ENCODE assay signal across 8 cellular contexts in genomic region chr17:7045492-7046126, GRCh38. TPM values are rescaled to one million over a fixed set of nuclear protein-coding genes. Genes with fewer than 3 reads are reported as not detected.
A peak's percentile ranks its signal among the peaks of the same experiment; 100 is the strongest.
DNase-seq lines count a peak whose midpoint lies in the region; ATAC-seq, FAIRE-seq and TF ChIP-seq lines count a peak whose summit lies in the region.

No MANE protein-coding gene starts in this region.

- H3K27me3 ChIP-seq in mammary epithelial cell (ENCODE audit: insufficient read depth, low read length): peaks cover 9% of the 10 kb centered on the region

- no peaks in the 10 kb centered on the region for H4K20me1 ChIP-seq in mammary epithelial cell (ENCODE audit: insufficient read depth, low read length)

- CTCF ChIA-PET in mammary epithelial cell (lab: Charles Lee; ENCODE audit: low non-redundant PET): interaction anchor here (0.5 to 1.4 kb wide), 10 partner anchors 88 to 311 kb away, joined by 3 to 28 read pairs (median 4); no protein-coding TSS in a partner anchor

- H3K4me1 ChIP-seq in mammary epithelial cell (ENCODE audit: insufficient read depth, low read length): peaks cover 31% of the 10 kb centered on the region

- peak overlapping the region; percentile 20 to 26 (median 22) for H3K4me3 ChIP-seq in mammary epithelial cell (replicated peaks in 1 of 3; ENCODE audit: insufficient read depth in 1 of 3, low read depth in 2 of 3, low read length in 3 of 3)

- 48% methylated on average over 5 of the region's 5 CpGs for WGBS in mammary epithelial cell (ENCODE audit: low coverage, missing lambda C conversion rate)

- H3K4me2 ChIP-seq in mammary epithelial cell (ENCODE audit: insufficient read depth, low read depth, low read length): peak overlapping the region; percentile 82

- dilution Hi-C loops in mammary epithelial cell (cut with HindIII; ENCODE audit: low sequenced_read_pairs): no loop called here

- H3K79me2 ChIP-seq in mammary epithelial cell (ENCODE audit: insufficient read depth, low read length): no peaks in the 10 kb centered on the region

- no peaks in the 10 kb centered on the region for H3K36me3 ChIP-seq in mammary epithelial cell (ENCODE audit: insufficient read depth, low read length)

- DNase-seq in Daoy (ENCODE audit: low read depth) (peak; percentile 66), KBM-7 (peak; percentile 76), RCC 7860 (ENCODE audit: low spot score) (peak; percentile 44), mammary epithelial cell (peak; percentile 64), inferior parietal cortex (ENCODE audit: extremely low spot score) (peak; percentile 87)
- peak; percentile 37 for DNase-seq in stimulated activated CD8-positive, alpha-beta memory T cell treated with anti-CD3 and anti-CD28 coated beads, Interleukin-4, amount 100 ng/mL, for 48 hours

- H3K9me3 ChIP-seq in mammary epithelial cell (replicated peaks; ENCODE audit: insufficient read depth, low read length): no peaks in the 10 kb centered on the region

- ATAC-seq in HG03025 (IDR thresholded peaks at IDR 0.05; ENCODE audit: low FRiP score, unreplicated experiment) (no peak), HG03469 (IDR thresholded peaks at IDR 0.05; ENCODE audit: unreplicated experiment) (no peak)

- peak overlapping the region; percentile 75 for H2AFZ ChIP-seq in mammary epithelial cell (ENCODE audit: low read depth, low read length)

- intact Hi-C loops in mammary epithelial cell (cut with micrococcal nuclease): loop anchor here (1.0 to 10.0 kb wide), 4 partner anchors 91 to 539 kb away; partner anchors contain the start of gene MPDU1

- TF ChIP-seq CTCF in mammary epithelial cell (conservative IDR thresholded peaks at IDR 0.05 in 1 of 2, IDR thresholded peaks at IDR 0.05 in 1 of 2; ENCODE audit: extremely low read depth in 1 of 2, insufficient read depth in 1 of 2, low read depth in 1 of 2, low read length in 2 of 2): peak; percentile 79 to 88

- in situ Hi-C loops in KBM-7 (cut with MboI; ENCODE audit: low pct_unique_long_range_greater_than_20kb, low sequenced_read_pairs): loop anchor here (25.0 kb wide), 1 partner anchor 292 kb away; the partner anchor contains the start of genes ACAP1 and NEURL4
- in situ Hi-C loops in mammary epithelial cell (cut with MboI; ENCODE audit: low sequenced_read_pairs in 2 of 2): loop anchor here in 1 of 2 donors (10.0 kb wide), 1 partner anchor 259 kb away; the partner anchor contains the start of gene EIF5A

- H3K9ac ChIP-seq in mammary epithelial cell (ENCODE audit: insufficient read depth, low read length): peak overlapping the region; percentile 56

- FAIRE-seq in RCC 7860 (lab: Jason Lieb, UNC): peak; percentile 76

- BruUV-seq in mammary epithelial cell (replicated peaks; lab: Mats Ljungman, UMichigan): no TSS peak

- peak overlapping the region; percentile 73 for H3K27ac ChIP-seq in mammary epithelial cell (ENCODE audit: insufficient read depth, low read depth, low read length)

RNA-seq across cellular contexts. Expression of gene SLC16A11, which starts 1.7 kb away (rescaled TPM):
- total RNA-seq in Daoy (2014; rRNA removed; shearing (Covaris generic)): not detected in 2 replicates
- total RNA-seq in mammary epithelial cell: not detected
- polyA plus RNA-seq in mammary epithelial cell: not detected
- polyA minus RNA-seq in mammary epithelial cell: not detected

RNA-seq across cellular contexts. Expression of gene SLC16A13, which starts 9.8 kb away (rescaled TPM):
- 0.34 TPM in 1 of 2 replicates, not detected in the other for total RNA-seq in Daoy (2014; rRNA removed; shearing (Covaris generic))
- total RNA-seq in mammary epithelial cell: 10 to 100 TPM in 1 of 2 donors, 1 to 10 TPM in 1; 2.7 to 11.9 TPM
- 10.1 TPM for polyA plus RNA-seq in mammary epithelial cell
- 12.4 TPM for polyA minus RNA-seq in mammary epithelial cell

RNA-seq across cellular contexts. Expression of gene BCL6B, which starts 22.8 kb away (rescaled TPM):
- not detected in 2 replicates for total RNA-seq in Daoy (2014; rRNA removed; shearing (Covaris generic))
- not detected for total RNA-seq in mammary epithelial cell
- polyA plus RNA-seq in mammary epithelial cell: not detected
- not detected for polyA minus RNA-seq in mammary epithelial cell

RNA-seq across cellular contexts. Expression of gene RNASEK, which starts 33.2 kb away (rescaled TPM):
- total RNA-seq in Daoy (2014; rRNA removed; shearing (Covaris generic)): 72.7 and 82.3 TPM in 2 replicates
- total RNA-seq in mammary epithelial cell: 100 to 1,000 TPM in 1 of 2 donors, 10 to 100 TPM in 1; 46.0 to 180 TPM
- 187 TPM for polyA plus RNA-seq in mammary epithelial cell
- 404 TPM for polyA minus RNA-seq in mammary epithelial cell

RNA-seq across cellular contexts. Expression of gene CLEC10A, which starts 34.4 kb away (rescaled TPM):
- not detected in 2 replicates for total RNA-seq in Daoy (2014; rRNA removed; shearing (Covaris generic))
- total RNA-seq in mammary epithelial cell: not detected
- not detected for polyA plus RNA-seq in mammary epithelial cell
- not detected for polyA minus RNA-seq in mammary epithelial cell

Comparison
In these comparisons a context has a peak if more than half of its experiments do, and no peak if none do; other contexts are left out.
1. DNase-seq: peak in every context shown above with its lines; median percentile 87 in inferior parietal cortex; 76 in KBM-7; 66 in Daoy; 64 in mammary epithelial cell; 44 in RCC 7860; 37 in stimulated activated CD8-positive, alpha-beta memory T cell treated with anti-CD3 and anti-CD28 coated beads, Interleukin-4, amount 100 ng/mL, for 48 hours.